In genomic region chr6:43785904-43786303, GRCh38 we compare ENCODE assay signal across 24 cellular contexts.
"Had no signal": no experiment of that assay in that cellular context is flagged by ENCODE, and none has a peak within 500 bp of the region (broad histone marks: within the 10 kb centered on the region; RNA-seq: fewer than 3 reads in every experiment).

No MANE protein-coding gene starts in this region.

- FAIRE-seq: bronchial epithelial cell had no signal

- DNase-seq: activated CD4-positive, alpha-beta memory T cell treated with anti-CD3 and anti-CD28 coated beads, Interleukin-2, amount 10 ng/mL, durations not matched to agents 7 days and 5 days; activated CD4-positive, alpha-beta T cell treated with anti-CD3 and anti-CD28 coated beads for 36 hours; activated CD4-positive, alpha-beta T cell treated with anti-CD3 and anti-CD28 coated beads, Interleukin-2, amount 50 U/mL, for 1 hour; activated naive CD4-positive, alpha-beta T cell treated with anti-CD3 and anti-CD28 coated beads, Interleukin-2, amount 50 U/mL, for 16 hours; activated naive CD8-positive, alpha-beta T cell treated with anti-CD3 and anti-CD28 coated beads, Interleukin-2, amount 10 ng/mL, durations not matched to agents 7 days and 5 days; activated T-cell treated with anti-CD3 and anti-CD28 coated beads for 4 hours; activated T-cell treated with anti-CD3 and anti-CD28 coated beads, Interleukin-2, amount 50 U/mL, for 48 hours; anterior cingulate cortex; MM.1S; NCI-H1105; NCI-H1436; NCI-H1694 treated with DMSO at 0.1 percent for 48 hours; NCI-H2029 treated with DMSO at 0.1 percent for 48 hours; NCI-H510A treated with DMSO at 0.1 percent for 48 hours; NCI-H69; NK-92 treated with Interleukin-12 subunit alpha and Interleukin-12 subunit beta, amount 100 ng/mL, for 24 hours; PC-3; SHP77 treated with DMSO at 0.1 percent for 48 hours; T-cell; T-helper 2 cell; WERI-Rb-1 had no signal

- H3K27me3 Mint-ChIP-seq: activated CD4-positive, alpha-beta memory T cell treated with anti-CD3 and anti-CD28 coated beads, Interleukin-2, amount 10 ng/mL, durations not matched to agents 7 days and 5 days; activated CD4-positive, alpha-beta T cell treated with anti-CD3 and anti-CD28 coated beads for 36 hours; activated naive CD8-positive, alpha-beta T cell treated with anti-CD3 and anti-CD28 coated beads, Interleukin-2, amount 10 ng/mL, durations not matched to agents 7 days and 5 days; central memory CD8-positive, alpha-beta T cell; T-cell had no signal

- H3K4me3 Mint-ChIP-seq: activated CD4-positive, alpha-beta memory T cell treated with anti-CD3 and anti-CD28 coated beads, Interleukin-2, amount 10 ng/mL, durations not matched to agents 7 days and 5 days; activated CD4-positive, alpha-beta T cell treated with anti-CD3 and anti-CD28 coated beads for 36 hours; activated naive CD8-positive, alpha-beta T cell treated with anti-CD3 and anti-CD28 coated beads, Interleukin-2, amount 10 ng/mL, durations not matched to agents 7 days and 5 days; central memory CD8-positive, alpha-beta T cell; T-cell had no signal

- H3K27me3 ChIP-seq: adrenal gland had no signal

- H3K4me1 Mint-ChIP-seq: activated CD4-positive, alpha-beta memory T cell treated with anti-CD3 and anti-CD28 coated beads, Interleukin-2, amount 10 ng/mL, durations not matched to agents 7 days and 5 days; activated CD4-positive, alpha-beta T cell treated with anti-CD3 and anti-CD28 coated beads for 36 hours; activated naive CD8-positive, alpha-beta T cell treated with anti-CD3 and anti-CD28 coated beads, Interleukin-2, amount 10 ng/mL, durations not matched to agents 7 days and 5 days; central memory CD8-positive, alpha-beta T cell; T-cell had no signal

- H3K9me3 Mint-ChIP-seq: activated CD4-positive, alpha-beta memory T cell treated with anti-CD3 and anti-CD28 coated beads, Interleukin-2, amount 10 ng/mL, durations not matched to agents 7 days and 5 days; activated naive CD8-positive, alpha-beta T cell treated with anti-CD3 and anti-CD28 coated beads, Interleukin-2, amount 10 ng/mL, durations not matched to agents 7 days and 5 days; central memory CD8-positive, alpha-beta T cell; T-cell had no signal

- H3K27ac Mint-ChIP-seq: activated CD4-positive, alpha-beta memory T cell treated with anti-CD3 and anti-CD28 coated beads, Interleukin-2, amount 10 ng/mL, durations not matched to agents 7 days and 5 days; activated CD4-positive, alpha-beta T cell treated with anti-CD3 and anti-CD28 coated beads for 36 hours; T-cell had no signal

- H3K36me3 Mint-ChIP-seq: T-cell had no signal

- H3K4me1 ChIP-seq: adrenal gland had no signal

- H3K9me3 ChIP-seq: adrenal gland had no signal

- H3K27ac ChIP-seq: adrenal gland, WERI-Rb-1 had no signal

- H3K4me3 ChIP-seq: adrenal gland had no signal
